ENCODE assay signal across 26 cellular contexts in genomic region chr13:79374578-79374977, GRCh38.
"Had no signal": no experiment of that assay in that cellular context is flagged by ENCODE, and none has a peak within 500 bp of the region (broad histone marks: within the 10 kb centered on the region; RNA-seq: fewer than 3 reads in every experiment).

No MANE protein-coding gene starts in this region.

- H3K27ac Mint-ChIP-seq: activated naive CD8-positive, alpha-beta T cell; activated T-helper 2 cell treated with anti-CD3 and anti-CD28 coated beads, Interferon-gamma antibody, Interleukin-2, Interleukin-4, amounts not matched to agents 10 μg/mL and 5 μg/mL and 100 μg/mL, durations not matched to agents 14 hours and 24 hours and 36 hours; natural killer cell treated with Interleukin-12 subunit alpha and Interleukin-12 subunit beta and Interleukin-15 and Interleukin-18, amount 100 ng/mL, for 72 hours; stimulated activated memory B cell treated with anti-CD40 and anti-IgM and Interleukin-4, amounts not matched to agents 10 μg/mL and 1 μg/mL and 100 μg/mL, for 72 hours had no signal

- H3K4me3 ChIP-seq: breast epithelium, colonic mucosa, dorsolateral prefrontal cortex, esophagus squamous epithelium, gastrocnemius medialis, sigmoid colon, smooth muscle cell, stomach, suprapubic skin, tibial nerve had no signal

- ATAC-seq: activated T-cell treated with anti-CD3 and anti-CD28 coated beads, Interleukin-2, amount 50 U/mL, for 4 hours; gastrocnemius medialis; left ventricle myocardium superior; natural killer cell treated with Interleukin-12 subunit alpha and Interleukin-12 subunit beta and Interleukin-15 and Interleukin-18, amount 100 ng/mL, for 72 hours; stimulated activated memory B cell treated with anti-CD40 and anti-IgM and Interleukin-4, amounts not matched to agents 10 μg/mL and 1 μg/mL and 100 μg/mL, for 72 hours had no signal

- H3K27ac ChIP-seq: breast epithelium, colonic mucosa, dorsolateral prefrontal cortex, esophagus squamous epithelium, gastrocnemius medialis, sigmoid colon, stomach, suprapubic skin, tibial nerve, WERI-Rb-1 had no signal

- H3K4me3 Mint-ChIP-seq: activated naive CD8-positive, alpha-beta T cell; activated T-cell treated with anti-CD3 and anti-CD28 coated beads, Interleukin-2, amount 50 U/mL, for 4 hours; natural killer cell treated with Interleukin-12 subunit alpha and Interleukin-12 subunit beta and Interleukin-15 and Interleukin-18, amount 100 ng/mL, for 72 hours; stimulated activated memory B cell treated with anti-CD40 and anti-IgM and Interleukin-4, amounts not matched to agents 10 μg/mL and 1 μg/mL and 100 μg/mL, for 72 hours had no signal

- H3K27me3 Mint-ChIP-seq: activated naive CD8-positive, alpha-beta T cell; natural killer cell treated with Interleukin-12 subunit alpha and Interleukin-12 subunit beta and Interleukin-15 and Interleukin-18, amount 100 ng/mL, for 72 hours; stimulated activated memory B cell treated with anti-CD40 and anti-IgM and Interleukin-4, amounts not matched to agents 10 μg/mL and 1 μg/mL and 100 μg/mL, for 72 hours had no signal

- H3K4me1 ChIP-seq: breast epithelium, colonic mucosa, esophagus squamous epithelium, sigmoid colon, suprapubic skin had no signal

- H3K9me3 ChIP-seq: breast epithelium, colonic mucosa, esophagus squamous epithelium, gastrocnemius medialis, sigmoid colon, stomach, suprapubic skin, tibial nerve had no signal

- H3K9me3 Mint-ChIP-seq: activated T-cell treated with anti-CD3 and anti-CD28 coated beads, Interleukin-2, amount 50 U/mL, for 4 hours; activated T-helper 2 cell treated with anti-CD3 and anti-CD28 coated beads, Interferon-gamma antibody, Interleukin-2, Interleukin-4, amounts not matched to agents 10 μg/mL and 5 μg/mL and 100 μg/mL, durations not matched to agents 14 hours and 24 hours and 36 hours; natural killer cell treated with Interleukin-12 subunit alpha and Interleukin-12 subunit beta and Interleukin-15 and Interleukin-18, amount 100 ng/mL, for 72 hours; stimulated activated memory B cell treated with anti-CD40 and anti-IgM and Interleukin-4, amounts not matched to agents 10 μg/mL and 1 μg/mL and 100 μg/mL, for 72 hours had no signal

- DNase-seq: activated CD4-positive, alpha-beta T cell treated with anti-CD3 and anti-CD28 coated beads for 1 hour; activated CD8-positive, alpha-beta memory T cell treated with anti-CD3 and anti-CD28 coated beads for 24 hours; activated CD8-positive, alpha-beta memory T cell treated with anti-CD3 and anti-CD28 coated beads, Interleukin-2, amount 50 U/mL, for 4 hours; activated naive CD4-positive, alpha-beta T cell; activated T-cell treated with anti-CD3 and anti-CD28 coated beads, Interleukin-2, amount 50 U/mL, for 4 hours; colonic mucosa; dorsolateral prefrontal cortex; esophagus squamous epithelium; gastrocnemius medialis; hypothalamus; left ventricle myocardium superior; mammary epithelial cell; nucleus accumbens; posterior cingulate gyrus; sigmoid colon; stimulated activated CD4-positive, alpha-beta T cell treated with anti-CD3 and anti-CD28 coated beads, Interleukin-15, amount 100 ng/mL, for 24 hours; stomach; WERI-Rb-1 had no signal

- H3K27me3 ChIP-seq: breast epithelium, colonic mucosa, dorsolateral prefrontal cortex, esophagus squamous epithelium, gastrocnemius medialis, sigmoid colon, stomach, suprapubic skin, tibial nerve had no signal
